11 cellular contexts compared by ENCODE assay signal in genomic region chr11:113553235-113553634, GRCh38.
DNase-seq lines count a peak whose midpoint lies in the region; TF ChIP-seq lines count a peak whose summit lies in the region.
"Had no signal": no experiment of that assay in that cellular context is flagged by ENCODE, and none has a peak within 500 bp of the region (broad histone marks: within the 10 kb centered on the region; RNA-seq: fewer than 3 reads in every experiment).

No MANE protein-coding gene starts in this region.

- no peak overlapping the region for H3K4me3 ChIP-seq in AG10803 (ENCODE audit: low read length)

- no peak for TF ChIP-seq CTCF in AG10803 (conservative IDR thresholded peaks at IDR 0.05; ENCODE audit: low read length)

- DNase-seq in AG10803 (ENCODE audit: low read depth) (peak; percentile 99), NCI-H69 (lab: John Stamatoyannopoulos, UW) (peak; percentile 37), epidermal melanocyte (ENCODE audit: insufficient read length, low spot score) (peak; percentile 40), myocyte (ENCODE audit: low read depth) (peak; percentile 99), G401 (ENCODE audit: low spot score) (no peak), nucleus accumbens (lab: John Stamatoyannopoulos, UW) (no peak), DMS153 treated with DMSO at 0.1 percent for 48 hours (lab: John Stamatoyannopoulos, UW; ENCODE audit: unreplicated experiment) (no peak)
- no peak for DNase-seq in stimulated activated naive CD4-positive, alpha-beta T cell treated with Interleukin-2 at 50 U/mL for 16 hours (lab: John Stamatoyannopoulos, UW)
- DNase-seq: CD8-positive, alpha-beta memory T cell; KBM-7; NCI-H748 treated with DMSO at 0.1 percent for 48 hours had no signal

- in situ Hi-C loops in G401 (cut with HindIII; ENCODE audit: low sequenced_read_pairs) = no loop called here

Comparison
In these comparisons a context has a peak if more than half of its experiments do, and no peak if none do; other contexts are left out.
1. DNase-seq: peak in AG10803 (single experiment), NCI-H69 (single experiment), epidermal melanocyte (single experiment) and myocyte (single experiment); none in G401 (single experiment), nucleus accumbens (0 of 56), stimulated activated naive CD4-positive, alpha-beta T cell treated with Interleukin-2 at 50 U/mL for 16 hours (single experiment) and DMS153 treated with DMSO at 0.1 percent for 48 hours (single experiment).